10 cellular contexts compared by ENCODE assay signal in the genomic region with DNA sequence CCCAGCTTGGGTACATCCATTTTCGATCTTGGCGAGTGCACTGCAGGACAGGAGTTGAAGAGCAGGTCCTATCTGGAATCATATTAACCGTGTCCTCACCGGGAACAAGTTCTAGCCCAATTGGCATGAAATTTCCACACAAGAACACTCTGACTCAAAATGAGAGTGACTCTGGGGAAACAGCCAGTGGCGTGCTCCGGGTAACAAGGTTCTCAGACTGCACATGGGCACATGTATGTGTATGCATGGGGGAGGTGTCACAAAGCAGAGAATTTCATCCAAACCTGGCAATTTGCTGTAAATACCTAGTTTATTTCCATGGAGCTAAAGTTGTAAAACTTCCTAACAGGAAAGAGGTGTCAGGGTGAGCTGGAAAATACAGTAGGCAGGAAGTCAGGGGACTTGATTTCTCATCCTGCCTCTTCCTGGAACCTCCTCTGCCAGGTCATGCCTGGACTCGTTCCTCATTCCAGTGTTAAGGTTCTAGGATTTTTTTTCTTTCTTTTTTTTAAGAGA. TPM values are rescaled to one million over a fixed set of nuclear protein-coding genes. Genes with fewer than 3 reads are reported as not detected.
A peak's percentile ranks its signal among the peaks of the same experiment; 100 is the strongest.
DNase-seq lines count a peak whose midpoint lies in the region; ATAC-seq, FAIRE-seq and TF ChIP-seq lines count a peak whose summit lies in the region.
"Had no signal": no experiment of that assay in that cellular context is flagged by ENCODE, and none has a peak within 500 bp of the region (broad histone marks: within the 10 kb centered on the region; RNA-seq: fewer than 3 reads in every experiment).

No MANE protein-coding gene starts in this region.

- peak overlapping the region; percentile 50 for H3K4me3 Mint-ChIP-seq in activated naive CD8-positive, alpha-beta T cell
- H3K4me3 Mint-ChIP-seq in activated naive CD8-positive, alpha-beta T cell treated with anti-CD3 and anti-CD28 coated beads for 36 hours: no peak overlapping the region

- peaks cover 8% of the 10 kb centered on the region for H3K36me3 Mint-ChIP-seq in activated naive CD8-positive, alpha-beta T cell
- peaks cover 14% of the 10 kb centered on the region for H3K36me3 Mint-ChIP-seq in activated naive CD8-positive, alpha-beta T cell treated with anti-CD3 and anti-CD28 coated beads for 36 hours

- peak; percentile 67 for FAIRE-seq in urothelium cell line (lab: Jason Lieb, UNC)

- H3K27ac ChIP-seq in breast epithelium: peak overlapping the region; percentile 33 to 99

- TF ChIP-seq POLR2A in breast epithelium (IDR thresholded peaks at IDR 0.05) (no peak), erythroblast (IDR thresholded peaks at IDR 0.05; ENCODE audit: low read length) (no peak)

- no peaks in the 10 kb centered on the region for H3K36me3 ChIP-seq in breast epithelium

- ATAC-seq in sciatic nerve: no peak

- no peaks in the 10 kb centered on the region for H3K4me1 ChIP-seq in breast epithelium

- H3K27me3 ChIP-seq in breast epithelium: no peaks in the 10 kb centered on the region

- H3K9me3 ChIP-seq in breast epithelium: peaks cover 0 to 8% of the 10 kb centered on the region in 2 donors

- peak overlapping the region; percentile 69 to 96 (median 79) for H3K4me3 ChIP-seq in breast epithelium

- peaks cover 9% of the 10 kb centered on the region for H3K4me1 Mint-ChIP-seq in activated naive CD8-positive, alpha-beta T cell (ENCODE audit: low read depth)
- peaks cover 14% of the 10 kb centered on the region for H3K4me1 Mint-ChIP-seq in activated naive CD8-positive, alpha-beta T cell treated with anti-CD3 and anti-CD28 coated beads for 36 hours

- peaks cover 9% of the 10 kb centered on the region for H3K9me3 Mint-ChIP-seq in activated naive CD8-positive, alpha-beta T cell (ENCODE audit: low read depth)
- H3K9me3 Mint-ChIP-seq in activated naive CD8-positive, alpha-beta T cell treated with anti-CD3 and anti-CD28 coated beads for 36 hours: peaks cover 7% of the 10 kb centered on the region

- no peak overlapping the region for H3K27ac Mint-ChIP-seq in activated naive CD8-positive, alpha-beta T cell
- H3K27ac Mint-ChIP-seq in activated naive CD8-positive, alpha-beta T cell treated with anti-CD3 and anti-CD28 coated beads for 36 hours: no peak overlapping the region
- H3K27ac Mint-ChIP-seq: activated naive CD4-positive, alpha-beta T cell treated with anti-CD3 and anti-CD28 coated beads for 36 hours had no signal

- DNase-seq in activated naive CD8-positive, alpha-beta T cell treated with anti-CD3 and anti-CD28 coated beads for 36 hours: no peak
- DNase-seq in breast epithelium (ENCODE audit: low spot score in 2 of 2) (no peak), lung microvascular endothelial cell (ENCODE audit: low read depth in 2 of 2) (peak; percentile 81 to 97), urothelium cell line (ENCODE audit: low spot score) (no peak), sciatic nerve (ENCODE audit: low spot score) (no peak), erythroblast (lab: John Stamatoyannopoulos, UW) (no peak)
- DNase-seq in stimulated activated CD8-positive, alpha-beta memory T cell treated with anti-CD3 and anti-CD28 coated beads, Interleukin-4, amount 100 ng/mL, for 48 hours: no peak
- DNase-seq: activated naive CD4-positive, alpha-beta T cell treated with anti-CD3 and anti-CD28 coated beads for 36 hours had no signal

- intact Hi-C loops in breast epithelium (cut with DNase I; ENCODE audit: low total_unique reads) (no loop called here), sciatic nerve (cut with DNase I) (no loop called here)

- peaks cover 25% of the 10 kb centered on the region for H3K27me3 Mint-ChIP-seq in activated naive CD8-positive, alpha-beta T cell
- peaks cover 55% of the 10 kb centered on the region for H3K27me3 Mint-ChIP-seq in activated naive CD8-positive, alpha-beta T cell treated with anti-CD3 and anti-CD28 coated beads for 36 hours

- no peak for TF ChIP-seq CTCF in breast epithelium (IDR thresholded peaks at IDR 0.05)

RNA-seq across cellular contexts. Expression of gene TUBB6, which starts 1.7 kb away (rescaled TPM):
- 10 to 100 TPM; 11.1 to 11.6 TPM for total RNA-seq in activated naive CD8-positive, alpha-beta T cell treated with anti-CD3 and anti-CD28 coated beads for 36 hours
- total RNA-seq in breast epithelium (100 to 1,000 TPM; 197 to 316 (median 302) TPM), lung microvascular endothelial cell (832 and 861 TPM in 2 replicates), sciatic nerve (141 TPM)

RNA-seq across cellular contexts. Expression of gene CIDEA, which starts 55.6 kb away (rescaled TPM):
- not detected for total RNA-seq in activated naive CD8-positive, alpha-beta T cell treated with anti-CD3 and anti-CD28 coated beads for 36 hours
- total RNA-seq in breast epithelium (100 to 1,000 TPM in 1 of 3 donors, 10 to 100 TPM in 2; 32.4 to 461 (median 68.6) TPM), lung microvascular endothelial cell (1.7 TPM in 1 of 2 replicates, not detected in the other), sciatic nerve (5.0 TPM)
- total RNA-seq: activated naive CD4-positive, alpha-beta T cell treated with anti-CD3 and anti-CD28 coated beads for 36 hours; NCI-H460 had no signal

Comparison
In these comparisons a context has a peak if more than half of its experiments do, and no peak if none do; other contexts are left out.
1. DNase-seq: peak in lung microvascular endothelial cell (2 of 2); none in activated naive CD8-positive, alpha-beta T cell treated with anti-CD3 and anti-CD28 coated beads for 36 hours (single experiment), breast epithelium (0 of 2), urothelium cell line (single experiment), stimulated activated CD8-positive, alpha-beta memory T cell treated with anti-CD3 and anti-CD28 coated beads, Interleukin-4, amount 100 ng/mL, for 48 hours (single experiment), sciatic nerve (single experiment) and erythroblast (0 of 2).
2. RNA of gene TUBB6, which starts 1.7 kb away (total RNA-seq): 832 to 861 TPM in lung microvascular endothelial cell, 197 to 316 TPM in breast epithelium and 141 TPM in sciatic nerve (single experiment); 11.1 to 11.6 TPM in activated naive CD8-positive, alpha-beta T cell treated with anti-CD3 and anti-CD28 coated beads for 36 hours; every median in the first group is over 10 times any median in the second.